Comparison of ENCODE assay signal across 1 cellular context in the genomic region with DNA sequence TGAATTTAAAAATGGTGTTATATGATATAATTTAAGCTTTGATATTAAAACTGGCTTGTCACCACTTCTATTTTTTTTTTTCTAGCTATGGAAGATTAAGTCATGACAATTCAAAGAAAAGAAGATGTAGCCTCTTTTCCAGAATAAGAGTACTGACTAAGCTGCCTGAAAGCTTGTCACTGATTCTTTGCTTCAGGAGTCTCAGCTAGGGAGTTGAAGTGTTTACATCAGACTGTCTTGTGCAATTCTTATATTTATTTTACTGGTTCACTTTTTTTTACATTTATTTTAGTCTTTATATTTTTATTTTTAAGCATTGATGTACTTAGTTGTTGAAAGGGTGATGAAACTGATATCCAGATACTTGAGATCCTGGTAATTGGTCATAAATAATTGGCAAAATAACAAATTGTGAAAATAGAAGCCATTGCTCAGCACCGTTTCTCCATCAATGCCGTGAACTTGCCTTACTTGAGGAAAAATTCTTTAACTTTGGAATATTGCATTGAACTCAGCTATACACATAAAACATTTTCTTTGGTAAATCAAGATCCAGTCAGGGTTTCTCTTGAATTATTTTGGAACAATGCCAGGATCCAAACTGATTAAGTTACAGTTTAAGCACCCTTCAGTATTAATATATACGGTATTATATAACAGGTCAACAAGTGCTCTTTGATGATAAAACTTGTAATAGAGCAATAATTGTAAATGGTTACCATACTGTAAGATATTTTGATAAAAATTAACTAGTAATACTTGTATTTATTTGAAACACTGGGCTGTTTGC.
TF ChIP-seq lines count a peak whose summit lies in the region.

No MANE protein-coding gene starts in this region.

TF ChIP-seq in HepG2, 621 proteins besides CTCF, POLR2A, EP300 and RAD21 (continued from another document):
- TF ChIP-seq, protein P1, sequence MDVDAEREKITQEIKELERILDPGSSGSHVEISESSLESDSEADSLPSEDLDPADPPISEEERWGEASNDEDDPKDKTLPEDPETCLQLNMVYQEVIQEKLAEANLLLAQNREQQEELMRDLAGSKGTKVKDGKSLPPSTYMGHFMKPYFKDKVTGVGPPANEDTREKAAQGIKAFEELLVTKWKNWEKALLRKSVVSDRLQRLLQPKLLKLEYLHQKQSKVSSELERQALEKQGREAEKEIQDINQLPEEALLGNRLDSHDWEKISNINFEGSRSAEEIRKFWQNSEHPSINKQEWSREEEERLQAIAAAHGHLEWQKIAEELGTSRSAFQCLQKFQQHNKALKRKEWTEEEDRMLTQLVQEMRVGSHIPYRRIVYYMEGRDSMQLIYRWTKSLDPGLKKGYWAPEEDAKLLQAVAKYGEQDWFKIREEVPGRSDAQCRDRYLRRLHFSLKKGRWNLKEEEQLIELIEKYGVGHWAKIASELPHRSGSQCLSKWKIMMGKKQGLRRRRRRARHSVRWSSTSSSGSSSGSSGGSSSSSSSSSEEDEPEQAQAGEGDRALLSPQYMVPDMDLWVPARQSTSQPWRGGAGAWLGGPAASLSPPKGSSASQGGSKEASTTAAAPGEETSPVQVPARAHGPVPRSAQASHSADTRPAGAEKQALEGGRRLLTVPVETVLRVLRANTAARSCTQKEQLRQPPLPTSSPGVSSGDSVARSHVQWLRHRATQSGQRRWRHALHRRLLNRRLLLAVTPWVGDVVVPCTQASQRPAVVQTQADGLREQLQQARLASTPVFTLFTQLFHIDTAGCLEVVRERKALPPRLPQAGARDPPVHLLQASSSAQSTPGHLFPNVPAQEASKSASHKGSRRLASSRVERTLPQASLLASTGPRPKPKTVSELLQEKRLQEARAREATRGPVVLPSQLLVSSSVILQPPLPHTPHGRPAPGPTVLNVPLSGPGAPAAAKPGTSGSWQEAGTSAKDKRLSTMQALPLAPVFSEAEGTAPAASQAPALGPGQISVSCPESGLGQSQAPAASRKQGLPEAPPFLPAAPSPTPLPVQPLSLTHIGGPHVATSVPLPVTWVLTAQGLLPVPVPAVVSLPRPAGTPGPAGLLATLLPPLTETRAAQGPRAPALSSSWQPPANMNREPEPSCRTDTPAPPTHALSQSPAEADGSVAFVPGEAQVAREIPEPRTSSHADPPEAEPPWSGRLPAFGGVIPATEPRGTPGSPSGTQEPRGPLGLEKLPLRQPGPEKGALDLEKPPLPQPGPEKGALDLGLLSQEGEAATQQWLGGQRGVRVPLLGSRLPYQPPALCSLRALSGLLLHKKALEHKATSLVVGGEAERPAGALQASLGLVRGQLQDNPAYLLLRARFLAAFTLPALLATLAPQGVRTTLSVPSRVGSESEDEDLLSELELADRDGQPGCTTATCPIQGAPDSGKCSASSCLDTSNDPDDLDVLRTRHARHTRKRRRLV (CRISPR knock-in tag; IDR thresholded peaks at IDR 0.05) = no peak
- TF ChIP-seq ZNF121 (CRISPR knock-in tag; IDR thresholded peaks at IDR 0.05) (no peak), ZFAT (CRISPR knock-in tag; conservative IDR thresholded peaks at IDR 0.05) (no peak)
